1 cellular context compared by ENCODE assay signal in genomic region chr22:40326905-40327735, GRCh38.
TF ChIP-seq lines count a peak whose summit lies in the region.

No MANE protein-coding gene starts in this region.

TF ChIP-seq in IMR-90, 13 proteins besides CTCF, POLR2A, EP300 and RAD21 (continued from another document):
- no peak for TF ChIP-seq USF2 (IDR thresholded peaks at IDR 0.05; ENCODE audit: low read depth, low read length)
- TF ChIP-seq NFE2L2 (IDR thresholded peaks at IDR 0.05; ENCODE audit: low read depth, low read length) = no peak
- TF ChIP-seq MXI1 (IDR thresholded peaks at IDR 0.05; ENCODE audit: borderline replicate concordance, low read depth, low read length) = no peak
